8 cellular contexts compared by ENCODE assay signal in genomic region chr7:76359987-76360641, GRCh38. TPM values are rescaled to one million over a fixed set of nuclear protein-coding genes. Genes with fewer than 3 reads are reported as not detected.
DNase-seq lines count a peak whose midpoint lies in the region; ATAC-seq, FAIRE-seq and TF ChIP-seq lines count a peak whose summit lies in the region.
"Not testable (repeated sequence)": the region's sequence is repeated elsewhere in the genome, so short reads cannot be mapped to it uniquely, and the experiment has no call there.

No MANE protein-coding gene starts in this region.

- TF ChIP-seq POLR2A in suprapubic skin (IDR thresholded peaks at IDR 0.05): not testable (repeated sequence)

- H3K9me3 Mint-ChIP-seq in CD4-positive, alpha-beta memory T cell; endodermal cell: not testable (repeated sequence)

- CTCF ChIA-PET in CD4-positive, alpha-beta memory T cell (lab: Charles Lee; ENCODE audit: partially characterized antibody): interaction anchor here (0.6 to 5.5 kb wide), 12 partner anchors 10 to 1388 kb away, joined by 3 to 40 read pairs (median 6); no protein-coding TSS in a partner anchor

- TF ChIP-seq CTCF in Loucy (conservative IDR thresholded peaks at IDR 0.05; ENCODE audit: low read length); endodermal cell (conservative IDR thresholded peaks at IDR 0.05); kidney (IDR thresholded peaks at IDR 0.05; ENCODE audit: borderline replicate concordance, extremely low read depth, insufficient read depth); suprapubic skin (IDR thresholded peaks at IDR 0.05): not testable (repeated sequence)

- peaks cover 10 to 25% of the 10 kb centered on the region in 2 donors for H3K36me3 Mint-ChIP-seq in CD4-positive, alpha-beta memory T cell
- H3K36me3 Mint-ChIP-seq in T-helper 17 cell (ENCODE audit: low read depth): not testable (repeated sequence)
- H3K36me3 Mint-ChIP-seq in endodermal cell (ENCODE audit: low read depth): peaks cover 20% of the 10 kb centered on the region

- not testable (repeated sequence) for H3K9me3 ChIP-seq in CD4-positive, alpha-beta memory T cell (ENCODE audit: control insufficient read depth in 1 of 2, low read length in 2 of 2); Loucy (ENCODE audit: insufficient read depth, low read depth, low read length); T-helper 17 cell (ENCODE audit: control insufficient read depth, low read length, poor library complexity, severe bottlenecking); kidney (ENCODE audit: control insufficient read depth in 1 of 2, low read length in 2 of 2); neuron (ENCODE audit: low read length); suprapubic skin
- peaks cover 12% of the 10 kb centered on the region for H3K9me3 ChIP-seq in endodermal cell (ENCODE audit: control insufficient read depth, low read length)

- not testable (repeated sequence) for DNase-seq in CD4-positive, alpha-beta memory T cell; T-helper 17 cell; endodermal cell; kidney; suprapubic skin (ENCODE audit: low spot score in 2 of 2)

- H2AFZ ChIP-seq in Loucy (ENCODE audit: low read length): peak overlapping the region; percentile 93
- peak overlapping the region; percentile 41 for H2AFZ ChIP-seq in neuron (ENCODE audit: low read depth, low read length)

- peaks cover 27 to 48% (median 38%) of the 10 kb centered on the region in 4 donors for H3K4me1 Mint-ChIP-seq in CD4-positive, alpha-beta memory T cell
- H3K4me1 Mint-ChIP-seq in T-helper 17 cell: peaks cover 29% of the 10 kb centered on the region
- H3K4me1 Mint-ChIP-seq in endodermal cell: peaks cover 28% of the 10 kb centered on the region

- H3K27me3 Mint-ChIP-seq in CD4-positive, alpha-beta memory T cell; T-helper 17 cell; endodermal cell (ENCODE audit: insufficient read depth): not testable (repeated sequence)

- not testable (repeated sequence) for FAIRE-seq in kidney (lab: Jason Lieb, UNC)

- not testable (repeated sequence) for TF ChIP-seq EP300 in suprapubic skin (IDR thresholded peaks at IDR 0.05)

- H3K9ac ChIP-seq in Loucy (ENCODE audit: low read depth, low read length, poor library complexity, severe bottlenecking): peak overlapping the region; percentile 89
- H3K9ac ChIP-seq in endodermal cell (ENCODE audit: extremely low read depth, low read length, poor library complexity, severe bottlenecking): not testable (repeated sequence)
- peak overlapping the region; percentile 66 to 89 for H3K9ac ChIP-seq in kidney (ENCODE audit: low read length in 2 of 2)

- H3K27ac Mint-ChIP-seq in CD4-positive, alpha-beta memory T cell: peak overlapping the region; percentile 87 to 98 (median 96)
- H3K27ac Mint-ChIP-seq in T-helper 17 cell (peak overlapping the region; percentile 93), endodermal cell (peak overlapping the region; percentile 98)

- H3K36me3 ChIP-seq in CD4-positive, alpha-beta memory T cell (ENCODE audit: insufficient read depth, low read length); Loucy (ENCODE audit: insufficient read depth, low read length); kidney (ENCODE audit: control insufficient read depth in 1 of 2, insufficient read depth in 2 of 2, low read length in 2 of 2); suprapubic skin: not testable (repeated sequence)
- H3K36me3 ChIP-seq in endodermal cell (ENCODE audit: control insufficient read depth, insufficient read depth, low read length) (peaks cover 26% of the 10 kb centered on the region), neuron (ENCODE audit: insufficient read depth, low read length) (peaks cover 20% of the 10 kb centered on the region)

- not testable (repeated sequence) for H3F3A ChIP-seq in Loucy (ENCODE audit: low read depth)

- H3K4me1 ChIP-seq in CD4-positive, alpha-beta memory T cell (ENCODE audit: insufficient read depth, low read length): peaks cover 41% of the 10 kb centered on the region
- H3K4me1 ChIP-seq in Loucy (ENCODE audit: insufficient read depth, low read length, poor library complexity, severe bottlenecking) (peaks cover 44% of the 10 kb centered on the region), kidney (ENCODE audit: control insufficient read depth in 1 of 2, insufficient read depth in 1 of 2, low read depth in 1 of 2, low read length in 2 of 2) (peaks cover 15 to 18% of the 10 kb centered on the region in 2 donors), neuron (ENCODE audit: insufficient read depth, low read length) (peaks cover 29% of the 10 kb centered on the region), suprapubic skin (peaks cover 45% of the 10 kb centered on the region)
- H3K4me1 ChIP-seq in endodermal cell (ENCODE audit: control insufficient read depth, insufficient read depth, low read length): not testable (repeated sequence)

- peaks cover 36% of the 10 kb centered on the region for H4K20me1 ChIP-seq in Loucy (ENCODE audit: insufficient read depth, low read length, poor library complexity, severe bottlenecking)

- H3K4me3 ChIP-seq in CD4-positive, alpha-beta memory T cell (ENCODE audit: low read length in 2 of 2): peak overlapping the region; percentile 14 to 51
- peak overlapping the region; percentile 98 for H3K4me3 ChIP-seq in Loucy (ENCODE audit: low read length, poor library complexity, severe bottlenecking)
- H3K4me3 ChIP-seq in endodermal cell (ENCODE audit: low read length): peak overlapping the region; percentile 96
- H3K4me3 ChIP-seq in kidney (ENCODE audit: low read length in 2 of 2): peak overlapping the region; percentile 24 to 68
- peak overlapping the region; percentile 99 for H3K4me3 ChIP-seq in neuron (ENCODE audit: low read length)
- peak overlapping the region; percentile 94 for H3K4me3 ChIP-seq in suprapubic skin

- POLR2A ChIA-PET in CD4-positive, alpha-beta memory T cell (lab: Charles Lee; ENCODE audit: partially characterized antibody): interaction anchor here (0.9 to 6.7 kb wide), 5 partner anchors 33 to 193 kb away, joined by 4 to 128 read pairs (median 11); no protein-coding TSS in a partner anchor

- peaks cover 36% of the 10 kb centered on the region for H3K79me2 ChIP-seq in Loucy (ENCODE audit: insufficient read depth, low read length)

- 68 to 79% (median 72%) methylated on average over 17 of the region's 17 CpGs for WGBS in adipose tissue, 3 donors
- WGBS in endodermal cell (ENCODE audit: insufficient coverage in 1 of 2, insufficient read length in 1 of 2), 2 experiments: 75 to 92% methylated on average over 7 to 17 of the region's 17 CpGs
- 73% methylated on average over 17 of the region's 17 CpGs for WGBS in suprapubic skin

- not testable (repeated sequence) for ATAC-seq in T-helper 17 cell

- intact Hi-C loops in CD4-positive, alpha-beta memory T cell (cut with micrococcal nuclease): loop anchor here (1.0 to 2.0 kb wide), 10 partner anchors 33 to 482 kb away; partner anchors contain the start of genes HSPB1 and POR
- intact Hi-C loops in kidney (cut with DNase I): not testable (repeated sequence)

- H3K4me2 ChIP-seq in Loucy (ENCODE audit: low read depth, low read length, poor library complexity, severe bottlenecking): peak overlapping the region; percentile 84

- not testable (repeated sequence) for H3K27me3 ChIP-seq in CD4-positive, alpha-beta memory T cell (ENCODE audit: insufficient read depth, low read length); Loucy (ENCODE audit: insufficient read depth, low read length, poor library complexity, severe bottlenecking); endodermal cell (ENCODE audit: control insufficient read depth, insufficient read depth, low read length, poor library complexity, severe bottlenecking); neuron (ENCODE audit: insufficient read depth, low read length); suprapubic skin

- not testable (repeated sequence) for H3K9me2 ChIP-seq in Loucy (replicated peaks; ENCODE audit: low read depth, low read length)

- peak overlapping the region; percentile 86 to 99 (median 92) for H3K4me3 Mint-ChIP-seq in CD4-positive, alpha-beta memory T cell
- H3K4me3 Mint-ChIP-seq in T-helper 17 cell (peak overlapping the region; percentile 98), endodermal cell (peak overlapping the region; percentile 91)

- H3K27ac ChIP-seq in CD4-positive, alpha-beta memory T cell (ENCODE audit: low read depth, low read length): not testable (repeated sequence)
- H3K27ac ChIP-seq in adipose tissue (ENCODE audit: low read depth, low read length): peak overlapping the region; percentile 90
- peak overlapping the region; percentile 97 for H3K27ac ChIP-seq in endodermal cell (ENCODE audit: low read depth, low read length)
- H3K27ac ChIP-seq in kidney (ENCODE audit: low read depth in 2 of 2, low read length in 2 of 2): peak overlapping the region in 1 of 2 donors; percentile 100
- peak overlapping the region; percentile 98 for H3K27ac ChIP-seq in suprapubic skin

RNA-seq across cellular contexts. Expression of gene YWHAG, which starts 1.3 kb away (rescaled TPM):
- 10 to 100 TPM; 51.6 to 54.3 TPM for total RNA-seq in CD4-positive, alpha-beta memory T cell
- polyA plus RNA-seq in CD4-positive, alpha-beta memory T cell: 1 to 10 TPM in 1 of 2 donors, under 1 TPM in 1; 0.94 to 2.4 TPM
- total RNA-seq in T-helper 17 cell (10 to 100 TPM; 26.0 to 32.7 TPM), endodermal cell (100 to 1,000 TPM; 148 TPM), kidney (94.2 TPM), suprapubic skin (10 to 100 TPM; 47.4 to 67.6 (median 65.8) TPM)
- polyA plus RNA-seq in adipose tissue (100 to 1,000 TPM in 1 of 3 donors, 10 to 100 TPM in 2; 36.7 to 168 (median 93.3) TPM), kidney (ENCODE audit: insufficient read depth, low read depth, low replicate concordance) (45.4 TPM)
- 163 TPM for polyA plus RNA-seq in endodermal cell (2013, experiment 1 of 2)
- polyA plus RNA-seq in endodermal cell (2013, experiment 2 of 2): 160 TPM

RNA-seq across cellular contexts. Expression of gene SSC4D, which starts 49.4 kb away (rescaled TPM):
- not detected for total RNA-seq in CD4-positive, alpha-beta memory T cell
- polyA plus RNA-seq in CD4-positive, alpha-beta memory T cell: under 1 TPM in 1 of 2 donors, not detected in 1; 0.31 TPM
- not detected for total RNA-seq in T-helper 17 cell
- polyA plus RNA-seq in adipose tissue: 1 to 10 TPM; 2.9 to 5.8 (median 4.7) TPM
- total RNA-seq in endodermal cell: 10 to 100 TPM; 21.9 to 44.5 TPM
- polyA plus RNA-seq in endodermal cell (2013, experiment 1 of 2): 9.5 TPM
- 8.4 TPM for polyA plus RNA-seq in endodermal cell (2013, experiment 2 of 2)
- 2.1 TPM for total RNA-seq in kidney
- 12.9 TPM for polyA plus RNA-seq in kidney (ENCODE audit: insufficient read depth, low read depth, low replicate concordance)
- under 1 TPM in 2 of 4 donors, not detected in 2; 0.42 to 0.95 TPM for total RNA-seq in suprapubic skin

RNA-seq across cellular contexts. Expression of gene HSPB1, which starts 57.6 kb away (rescaled TPM):
- total RNA-seq in CD4-positive, alpha-beta memory T cell: 10 to 100 TPM; 41.9 to 43.1 TPM
- 100 to 1,000 TPM in 1 of 2 donors, 10 to 100 TPM in 1; 49.7 to 111 TPM for polyA plus RNA-seq in CD4-positive, alpha-beta memory T cell
- total RNA-seq in T-helper 17 cell (10 to 100 TPM; 25.8 to 33.2 TPM), endodermal cell (100 to 1,000 TPM; 244 to 248 TPM), kidney (1,012 TPM), suprapubic skin (1,000 to 10,000 TPM in 3 of 4 donors, 100 to 1,000 TPM in 1; 981 to 2,288 (median 2,045) TPM)
- polyA plus RNA-seq in adipose tissue (1,000 to 10,000 TPM in 1 of 3 donors, 100 to 1,000 TPM in 2; 537 to 1,206 (median 613) TPM), kidney (ENCODE audit: insufficient read depth, low read depth, low replicate concordance) (1,561 TPM)
- polyA plus RNA-seq in endodermal cell (2013, experiment 1 of 2): 401 TPM
- polyA plus RNA-seq in endodermal cell (2013, experiment 2 of 2): 422 TPM

Comparison
In these comparisons a context has a peak if more than half of its experiments do, and no peak if none do; other contexts are left out.
1. H3K4me3 ChIP-seq: peak in every context shown above with its lines; median percentile 99 in neuron; 98 in Loucy; 96 in endodermal cell; 94 in suprapubic skin; 46 in kidney; 32 in CD4-positive, alpha-beta memory T cell.
2. RNA of gene HSPB1, which starts 57.6 kb away (total RNA-seq): 981 to 2,288 TPM in suprapubic skin, 1,012 TPM in kidney (single experiment) and 244 to 248 TPM in endodermal cell; 41.9 to 43.1 TPM in CD4-positive, alpha-beta memory T cell and 25.8 to 33.2 TPM in T-helper 17 cell; every median in the first group is over 4 times any median in the second.
3. Peak in every context shown above with its lines, with median percentiles within 50 percentile points of each other: H3K27ac Mint-ChIP-seq and H3K4me3 Mint-ChIP-seq.